8 cellular contexts compared by ENCODE assay signal in genomic region chr14:75428230-75429104, GRCh38. TPM values are rescaled to one million over a fixed set of nuclear protein-coding genes. Genes with fewer than 3 reads are reported as not detected.
DNase-seq lines count a peak whose midpoint lies in the region; ATAC-seq and TF ChIP-seq lines count a peak whose summit lies in the region.

No MANE protein-coding gene starts in this region.

- ATAC-seq in GM18868 (IDR thresholded peaks at IDR 0.05; ENCODE audit: unreplicated experiment) (peak; percentile 17), Right ventricle myocardium inferior (peak; percentile 4)

- peaks cover 12% of the 10 kb centered on the region for H3K9me3 Mint-ChIP-seq in activated T-helper 2 cell treated with anti-CD3 and anti-CD28 coated beads, Interferon-gamma antibody, Interleukin-2, Interleukin-4, amounts not matched to agents 10 μg/mL and 5 μg/mL and 100 μg/mL, durations not matched to agents 14 hours and 24 hours and 36 hours

- peaks cover 7% of the 10 kb centered on the region for H3K36me3 Mint-ChIP-seq in activated T-helper 2 cell treated with anti-CD3 and anti-CD28 coated beads, Interferon-gamma antibody, Interleukin-2, Interleukin-4, amounts not matched to agents 10 μg/mL and 5 μg/mL and 100 μg/mL, durations not matched to agents 14 hours and 24 hours and 36 hours (ENCODE audit: low read depth)

- H3K4me1 Mint-ChIP-seq in activated T-helper 2 cell treated with anti-CD3 and anti-CD28 coated beads, Interferon-gamma antibody, Interleukin-2, Interleukin-4, amounts not matched to agents 10 μg/mL and 5 μg/mL and 100 μg/mL, durations not matched to agents 14 hours and 24 hours and 36 hours (ENCODE audit: low read depth) = peaks cover 15% of the 10 kb centered on the region

- intact Hi-C loops in activated T-helper 2 cell treated with anti-CD3 and anti-CD28 coated beads, Interferon-gamma antibody, Interleukin-2, Interleukin-4, amounts not matched to agents 10 μg/mL and 5 μg/mL and 100 μg/mL, durations not matched to agents 14 hours and 24 hours and 36 hours (cut with micrococcal nuclease) = loop anchor here (5.0 kb wide), 1 partner anchor 139 kb away; no protein-coding TSS in a partner anchor
- intact Hi-C loops in Right ventricle myocardium inferior (cut with DNase I) (loop anchor here (1.0 to 5.0 kb wide), 2 partner anchors 59 to 122 kb away; no protein-coding TSS in a partner anchor), ovary (cut with DNase I) (loop anchor here in 1 of 4 donors (10.0 kb wide), 1 partner anchor 114 kb away; no protein-coding TSS in a partner anchor)

- in situ Hi-C loops in ACHN (cut with HindIII; ENCODE audit: low pct_ligation_motif_present, low pct_unique_long_range_greater_than_20kb, low sequenced_read_pairs) = no loop called here

- DNase-seq in ACHN (peak; percentile 40), Right ventricle myocardium inferior (ENCODE audit: missing footprints) (no peak), ovary (peak; percentile 39 to 67 (median 53)), SIG-M5 treated with dmso at 0.1 percent for 504 hours (lab: John Stamatoyannopoulos, UW; ENCODE audit: unreplicated experiment) (no peak), NCI-H1930 (lab: John Stamatoyannopoulos, UW) (no peak)
- no peak for DNase-seq in activated T-helper 2 cell treated with anti-CD3 and anti-CD28 coated beads, Interferon-gamma antibody, Interleukin-2, Interleukin-4, amounts not matched to agents 10 μg/mL and 5 μg/mL and 100 μg/mL, durations not matched to agents 14 hours and 24 hours and 36 hours (ENCODE audit: low spot score)

- no peak overlapping the region for H3K27ac ChIP-seq in HUES64 (ENCODE audit: low read depth, low read length)
- H3K27ac ChIP-seq in ovary = peak overlapping the region; percentile 56 to 61

- H3K4me3 Mint-ChIP-seq in activated T-helper 2 cell treated with anti-CD3 and anti-CD28 coated beads, Interferon-gamma antibody, Interleukin-2, Interleukin-4, amounts not matched to agents 10 μg/mL and 5 μg/mL and 100 μg/mL, durations not matched to agents 14 hours and 24 hours and 36 hours (ENCODE audit: low read depth) = peak overlapping the region; percentile 77

- TF ChIP-seq CTCF in ovary (IDR thresholded peaks at IDR 0.05) = no peak

- H3K9me3 ChIP-seq in HUES64 (ENCODE audit: insufficient read depth, low read depth, low read length) (no peaks in the 10 kb centered on the region), ovary (no peaks in the 10 kb centered on the region)

- H3K27me3 Mint-ChIP-seq in activated T-helper 2 cell treated with anti-CD3 and anti-CD28 coated beads, Interferon-gamma antibody, Interleukin-2, Interleukin-4, amounts not matched to agents 10 μg/mL and 5 μg/mL and 100 μg/mL, durations not matched to agents 14 hours and 24 hours and 36 hours (ENCODE audit: low read depth) = peaks cover 8% of the 10 kb centered on the region

- H3K36me3 ChIP-seq in HUES64 (ENCODE audit: insufficient read depth, low read length) (peaks cover 12% of the 10 kb centered on the region; the same call in 1 of the 2 replicates), ovary (no peaks in the 10 kb centered on the region)

- WGBS in HUES64 = 2% methylated on average over 60 of the region's 64 CpGs
- WGBS in ovary, 3 donors = 1% methylated on average over 41 to 64 of the region's 64 CpGs

- H3K27ac Mint-ChIP-seq in activated T-helper 2 cell treated with anti-CD3 and anti-CD28 coated beads, Interferon-gamma antibody, Interleukin-2, Interleukin-4, amounts not matched to agents 10 μg/mL and 5 μg/mL and 100 μg/mL, durations not matched to agents 14 hours and 24 hours and 36 hours = no peak overlapping the region

- TF ChIP-seq EP300 in ovary (IDR thresholded peaks at IDR 0.05) = no peak

- H3K9ac ChIP-seq in HUES64 (ENCODE audit: low read depth, low read length) = peak overlapping the region; percentile 66

- H3K4me1 ChIP-seq in HUES64 (ENCODE audit: insufficient read depth, low read length) = peaks cover 13% of the 10 kb centered on the region
- peaks cover 8% of the 10 kb centered on the region for H3K4me1 ChIP-seq in ovary (ENCODE audit: insufficient read depth)

- H3K4me3 ChIP-seq in HUES64 (ENCODE audit: low read length) (peak overlapping the region; percentile 76), ovary (peak overlapping the region; percentile 62)

- H3K27me3 ChIP-seq in HUES64 (ENCODE audit: insufficient read depth, low read length) (peaks cover 30% of the 10 kb centered on the region), ovary (no peaks in the 10 kb centered on the region)

- no peak for TF ChIP-seq POLR2A in ovary (IDR thresholded peaks at IDR 0.05)

RNA-seq across cellular contexts. Expression of gene JDP2, which starts 0.6 kb away (rescaled TPM):
- polyA plus RNA-seq in HUES64 (2013, experiment 1 of 2) = 11.6 TPM
- polyA plus RNA-seq in HUES64 (2013, experiment 2 of 2) = 11.8 TPM
- total RNA-seq in activated T-helper 2 cell treated with anti-CD3 and anti-CD28 coated beads, Interferon-gamma antibody, Interleukin-2, Interleukin-4, amounts not matched to agents 10 μg/mL and 5 μg/mL and 100 μg/mL, durations not matched to agents 14 hours and 24 hours and 36 hours = 1.1 and 1.4 TPM in 2 replicates
- total RNA-seq in Right ventricle myocardium inferior (27.2 TPM), ovary (10 to 100 TPM; 19.0 to 89.9 (median 26.8) TPM)
- 10 to 100 TPM; 16.2 to 22.5 TPM for polyA plus RNA-seq in ovary

Comparison
In these comparisons a context has a peak if more than half of its experiments do, and no peak if none do; other contexts are left out.
1. DNase-seq: peak in ACHN (single experiment) and ovary (5 of 5); none in activated T-helper 2 cell treated with anti-CD3 and anti-CD28 coated beads, Interferon-gamma antibody, Interleukin-2, Interleukin-4, amounts not matched to agents 10 μg/mL and 5 μg/mL and 100 μg/mL, durations not matched to agents 14 hours and 24 hours and 36 hours (single experiment), Right ventricle myocardium inferior (single experiment), SIG-M5 treated with dmso at 0.1 percent for 504 hours (single experiment) and NCI-H1930 (0 of 2).